Comparison of ENCODE assay signal across 15 cellular contexts in the genomic region with DNA sequence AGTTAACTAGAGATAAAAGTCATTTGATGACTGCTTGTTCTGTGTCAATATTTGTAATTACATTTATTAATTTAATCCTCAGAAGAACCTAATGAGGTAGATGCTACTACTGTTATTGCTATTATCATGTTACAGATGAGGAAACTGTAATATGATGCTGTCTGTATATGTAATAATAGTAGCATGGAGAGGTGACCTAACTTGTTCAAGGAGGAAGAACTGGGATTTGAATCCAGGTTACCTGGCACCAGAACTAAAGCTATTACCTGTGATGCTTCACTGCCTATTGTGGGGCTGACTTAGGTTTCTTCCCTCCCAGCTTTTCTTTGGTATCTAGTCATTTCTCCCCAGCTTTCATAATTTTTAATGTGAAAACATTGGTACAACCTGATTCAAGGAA. TPM values are rescaled to one million over a fixed set of nuclear protein-coding genes. Genes with fewer than 3 reads are reported as not detected.
A peak's percentile ranks its signal among the peaks of the same experiment; 100 is the strongest.
DNase-seq lines count a peak whose midpoint lies in the region; ATAC-seq, FAIRE-seq and TF ChIP-seq lines count a peak whose summit lies in the region.
"Had no signal": no experiment of that assay in that cellular context is flagged by ENCODE, and none has a peak within 500 bp of the region (broad histone marks: within the 10 kb centered on the region; RNA-seq: fewer than 3 reads in every experiment).

No MANE protein-coding gene starts in this region.

- no peak for TF ChIP-seq CTCF in GM23338 (conservative IDR thresholded peaks at IDR 0.05; ENCODE audit: low read depth in 2 of 2)
- no peak for TF ChIP-seq CTCF in bronchial epithelial cell (IDR thresholded peaks at IDR 0.05; ENCODE audit: insufficient read depth, low read length, severe bottlenecking)

- FAIRE-seq in bronchial epithelial cell (lab: Jason Lieb, UNC) = no peak
- FAIRE-seq: H54 had no signal

- no peaks in the 10 kb centered on the region for H3K9me3 Mint-ChIP-seq in GM23338
- H3K9me3 Mint-ChIP-seq: CD8-positive, alpha-beta T cell had no signal

- H3K4me2 ChIP-seq in GM23338 = no peak overlapping the region
- H3K4me2 ChIP-seq: PC-9 had no signal

- no peak for DNase-seq in GM23338 (ENCODE audit: low spot score)
- DNase-seq in NCI-H510A treated with DMSO at 0.1 percent for 48 hours (lab: John Stamatoyannopoulos, UW) = peak; percentile 58
- DNase-seq in bronchial epithelial cell (ENCODE audit: low read depth) = peak; percentile 56
- DNase-seq in stimulated activated naive CD8-positive, alpha-beta T cell treated with anti-CD3 and anti-CD28 coated beads, Interleukin-15, Interleukin-2, amounts not matched to agents 100 U/mL and 50 U/mL, for 24 hours = no peak
- DNase-seq in H7 = no peak
- DNase-seq: CD8-positive, alpha-beta T cell; NCI-H1417; NCI-H2081 treated with DMSO at 0.1 percent for 48 hours; NCI-H526; PC-9; T-helper 17 cell had no signal

- peak overlapping the region; percentile 4; the same call in 1 of the 2 replicates for H3K4me3 ChIP-seq in ACC112 (ENCODE audit: low read depth, low read length)
- H3K4me3 ChIP-seq in GM23338 = no peak overlapping the region
- H3K4me3 ChIP-seq in bronchial epithelial cell (ENCODE audit: low read depth, low read length) = no peak overlapping the region
- no peak overlapping the region for H3K4me3 ChIP-seq in H7 (ENCODE audit: insufficient read depth, low read depth, low read length)
- H3K4me3 ChIP-seq: PC-9 had no signal

- no peaks in the 10 kb centered on the region for H3K36me3 Mint-ChIP-seq in GM23338 (ENCODE audit: low read depth)
- H3K36me3 Mint-ChIP-seq: CD8-positive, alpha-beta T cell had no signal

- H3K79me2 ChIP-seq in ACC112 (ENCODE audit: control insufficient read depth, insufficient read depth, low read length, unreplicated experiment) = peaks cover 35% of the 10 kb centered on the region
- peaks cover 98% of the 10 kb centered on the region for H3K79me2 ChIP-seq in GM23338 (replicated peaks; ENCODE audit: insufficient read depth)

- ATAC-seq in GM23338 (no peak), HG02870 (IDR thresholded peaks at IDR 0.05; ENCODE audit: unreplicated experiment) (no peak)
- no peak for ATAC-seq in stimulated activated naive CD8-positive, alpha-beta T cell treated with anti-CD3 and anti-CD28 coated beads, Interleukin-15, Interleukin-2, amounts not matched to agents 100 U/mL and 50 U/mL, for 24 hours
- ATAC-seq: CD8-positive, alpha-beta T cell; Right ventricle myocardium inferior; T-helper 17 cell had no signal

- H4K20me1 ChIP-seq in GM23338 (replicated peaks; ENCODE audit: insufficient read depth) = peaks cover 4% of the 10 kb centered on the region; the same call in 1 of the 2 replicates

- no peaks in the 10 kb centered on the region for H3F3A ChIP-seq in GM23338 (replicated peaks; ENCODE audit: low read depth)

- H3K4me3 Mint-ChIP-seq in GM23338 = no peak overlapping the region
- H3K4me3 Mint-ChIP-seq: CD8-positive, alpha-beta T cell; T-helper 17 cell had no signal

- H2AFZ ChIP-seq in ACC112 (ENCODE audit: low read length, unreplicated experiment) (no peak overlapping the region), GM23338 (no peak overlapping the region)
- H2AFZ ChIP-seq: PC-9 had no signal

- H3K4me1 ChIP-seq in ACC112 (ENCODE audit: control insufficient read depth, insufficient read depth, low read length, unreplicated experiment) (peaks cover 8% of the 10 kb centered on the region), GM23338 (ENCODE audit: insufficient read depth) (peaks cover 21% of the 10 kb centered on the region)

- no peaks in the 10 kb centered on the region for H3K27me3 ChIP-seq in ACC112 (ENCODE audit: insufficient read depth, low read length)
- no peaks in the 10 kb centered on the region for H3K27me3 ChIP-seq in GM23338 (ENCODE audit: insufficient read depth)
- no peaks in the 10 kb centered on the region for H3K27me3 ChIP-seq in bronchial epithelial cell (ENCODE audit: control insufficient read depth, insufficient read depth, low read length)
- no peaks in the 10 kb centered on the region for H3K27me3 ChIP-seq in H7 (ENCODE audit: control insufficient read depth, insufficient read depth, low read length)

- H3K27ac ChIP-seq in ACC112 (ENCODE audit: low read depth, low read length) = no peak overlapping the region
- H3K27ac ChIP-seq in GM23338 (ENCODE audit: low read depth) = 0 out of 2 replicates have a peak overlapping the region, but pooled peaks have one; percentile 1
- H3K27ac ChIP-seq: PC-9 had no signal

- no peaks in the 10 kb centered on the region for H3K9me2 ChIP-seq in GM23338 (ENCODE audit: insufficient read depth)

- peaks cover 1% of the 10 kb centered on the region for H3K27me3 Mint-ChIP-seq in GM23338 (ENCODE audit: insufficient read depth, low read depth, poor library complexity)
- H3K27me3 Mint-ChIP-seq: T-helper 17 cell had no signal

- H3K36me3 ChIP-seq in ACC112 (ENCODE audit: insufficient read depth, low read length) = no peaks in the 10 kb centered on the region
- no peaks in the 10 kb centered on the region for H3K36me3 ChIP-seq in GM23338 (ENCODE audit: insufficient read depth)
- H3K36me3 ChIP-seq in bronchial epithelial cell (ENCODE audit: control insufficient read depth, insufficient read depth, low read length) = no peaks in the 10 kb centered on the region
- no peaks in the 10 kb centered on the region for H3K36me3 ChIP-seq in H7 (replicated peaks; ENCODE audit: control insufficient read depth, insufficient read depth, low read length)

- H3K27ac Mint-ChIP-seq in GM23338 = no peak overlapping the region
- H3K27ac Mint-ChIP-seq: CD8-positive, alpha-beta T cell; T-helper 17 cell had no signal

- peaks cover 26% of the 10 kb centered on the region for H3K4me1 Mint-ChIP-seq in GM23338

TF ChIP-seq in GM23338, 12 proteins besides CTCF, POLR2A, EP300 and RAD21 (continues in another document):
- no peak for TF ChIP-seq CREB1 (CRISPR knock-in tag; IDR thresholded peaks at IDR 0.05; ENCODE audit: low read depth)
- no peak for TF ChIP-seq POLR2AphosphoS5 (IDR thresholded peaks at IDR 0.05; ENCODE audit: low read depth)
- no peak for TF ChIP-seq EZH2phosphoT487 (IDR thresholded peaks at IDR 0.05; ENCODE audit: unreplicated experiment)
- TF ChIP-seq STAT1 (IDR thresholded peaks at IDR 0.05; ENCODE audit: unreplicated experiment) = no peak
- no peak for TF ChIP-seq EZH2 (IDR thresholded peaks at IDR 0.05; ENCODE audit: low read depth, unreplicated experiment)
- TF ChIP-seq JUNB (IDR thresholded peaks at IDR 0.05; ENCODE audit: unreplicated experiment) = no peak

RNA-seq across cellular contexts. Expression of a gene that starts 43.6 kb away (rescaled TPM):
- total RNA-seq in GM23338 (2014; rRNA removed; shearing (Covaris generic)) = 52.7 and 63.1 TPM in 2 replicates
- 8.5 and 10.2 TPM in 2 replicates for polyA plus RNA-seq in GM23338 (2016; fragmentation: Nextera tagmentation; extraction: Ambion mirVana)
- total RNA-seq in bronchial epithelial cell = 34.4 and 37.6 TPM in 2 replicates
- 33.2 and 46.7 TPM in 2 replicates for total RNA-seq in H7 (2014; rRNA removed; shearing (Covaris generic))

Comparison
In these comparisons a context has a peak if more than half of its experiments do, and no peak if none do; other contexts are left out.
1. DNase-seq: peak in NCI-H510A treated with DMSO at 0.1 percent for 48 hours (single experiment) and bronchial epithelial cell (single experiment); none in GM23338 (single experiment), stimulated activated naive CD8-positive, alpha-beta T cell treated with anti-CD3 and anti-CD28 coated beads, Interleukin-15, Interleukin-2, amounts not matched to agents 100 U/mL and 50 U/mL, for 24 hours (single experiment) and H7 (single experiment).